ENCODE assay signal across 18 cellular contexts in the genomic region with DNA sequence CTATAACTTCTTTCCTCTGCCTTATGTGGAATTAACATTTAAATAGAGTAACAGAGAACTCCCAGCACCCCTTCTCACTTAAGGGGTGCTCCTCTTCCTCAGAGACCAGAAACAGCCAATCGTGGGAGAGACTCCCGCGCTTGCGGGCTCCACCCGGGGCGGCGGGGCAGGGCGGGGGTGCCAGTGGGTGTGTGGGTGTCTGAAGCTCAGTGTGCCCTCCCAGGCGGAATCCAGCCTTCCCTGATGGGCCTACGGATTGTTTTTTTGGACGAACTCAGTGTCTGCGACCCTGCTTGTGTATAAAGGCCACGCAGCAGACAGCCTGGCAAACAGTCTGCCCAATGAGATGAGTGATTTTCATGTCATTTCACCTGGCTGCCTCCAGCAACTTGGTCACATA. TPM values are rescaled to one million over a fixed set of nuclear protein-coding genes. Genes with fewer than 3 reads are reported as not detected.
DNase-seq lines count a peak whose midpoint lies in the region; ATAC-seq and TF ChIP-seq lines count a peak whose summit lies in the region.
"Had no signal": no experiment of that assay in that cellular context is flagged by ENCODE, and none has a peak within 500 bp of the region (broad histone marks: within the 10 kb centered on the region; RNA-seq: fewer than 3 reads in every experiment).

No MANE protein-coding gene starts in this region.

- H3K4me3 ChIP-seq in HUES48 (ENCODE audit: low read depth, low read length): 0 out of 2 replicates have a peak overlapping the region, but pooled peaks have one; percentile 31
- no peak overlapping the region for H3K4me3 ChIP-seq in neutrophil (ENCODE audit: low read depth in 1 of 2, low read length in 1 of 2)

- H3K4me1 ChIP-seq in HUES48 (ENCODE audit: control insufficient read depth, insufficient read depth, low read length) (peaks cover 65% of the 10 kb centered on the region), neutrophil (ENCODE audit: control insufficient read depth in 1 of 2, insufficient read depth in 1 of 2, low read depth in 1 of 2, low read length in 1 of 2) (peaks cover 22 to 29% of the 10 kb centered on the region in 2 experiments)

- H3K9ac ChIP-seq in HUES48 (ENCODE audit: low read depth, low read length): no peak overlapping the region
- H3K9ac ChIP-seq: SK-N-SH had no signal

- H3K27ac ChIP-seq in CD4-positive, alpha-beta T cell (ENCODE audit: low read depth, low read length): no peak overlapping the region
- peak overlapping the region; percentile 92 for H3K27ac ChIP-seq in HUES48 (ENCODE audit: low read depth, low read length)
- peak overlapping the region; percentile 12 for H3K27ac ChIP-seq in neutrophil

- H3K36me3 ChIP-seq in HUES48 (ENCODE audit: control insufficient read depth, insufficient read depth, low read length): peaks cover 75% of the 10 kb centered on the region
- H3K36me3 ChIP-seq in neutrophil: peaks cover 7% of the 10 kb centered on the region

- TF ChIP-seq CTCF in CD4-positive, alpha-beta T cell (IDR thresholded peaks at IDR 0.05): no peak
- no peak for TF ChIP-seq CTCF in neutrophil (IDR thresholded peaks at IDR 0.05)
- no peak for TF ChIP-seq CTCF in GM10248 (IDR thresholded peaks at IDR 0.05; ENCODE audit: control extremely low read depth, extremely low read depth, low read depth, missing control alignments)

- H3K9me3 Mint-ChIP-seq in CD4-positive, alpha-beta T cell: no peaks in the 10 kb centered on the region
- no peaks in the 10 kb centered on the region for H3K9me3 Mint-ChIP-seq in dendritic cell treated with granulocyte-macrophage colony-stimulating factor and Interleukin-4, amounts not matched to agents 40 ng/mL and 50 ng/mL, for 4 days

- ATAC-seq in CD4-positive, alpha-beta T cell (ENCODE audit: poor library complexity): no peak
- no peak for ATAC-seq in HG02610 (IDR thresholded peaks at IDR 0.05; ENCODE audit: unreplicated experiment)

- POLR2A ChIA-PET in CD4-positive, alpha-beta T cell (lab: Charles Lee): no interaction called here
- POLR2A ChIA-PET in GM10248 (lab: Yijun Ruan, JAX): no interaction called here

- no peaks in the 10 kb centered on the region for H3K9me3 ChIP-seq in CD4-positive, alpha-beta T cell (ENCODE audit: control insufficient read depth, low read length)
- H3K9me3 ChIP-seq in HUES48 (ENCODE audit: control insufficient read depth, insufficient read depth, low read length): no peaks in the 10 kb centered on the region
- H3K9me3 ChIP-seq in neutrophil: no peaks in the 10 kb centered on the region
- H3K9me3 ChIP-seq: SK-N-SH had no signal

- peaks cover 57% of the 10 kb centered on the region for H3K36me3 Mint-ChIP-seq in CD4-positive, alpha-beta T cell (ENCODE audit: low read depth)
- peaks cover 76% of the 10 kb centered on the region for H3K36me3 Mint-ChIP-seq in dendritic cell treated with granulocyte-macrophage colony-stimulating factor and Interleukin-4, amounts not matched to agents 40 ng/mL and 50 ng/mL, for 4 days (ENCODE audit: low read depth)

- intact Hi-C loops in CD4-positive, alpha-beta T cell (cut with DNase I, micrococcal nuclease): no loop called here
- intact Hi-C loops in dendritic cell treated with granulocyte-macrophage colony-stimulating factor and Interleukin-4, amounts not matched to agents 40 ng/mL and 50 ng/mL, for 4 days (cut with micrococcal nuclease): loop anchor here (10.0 kb wide), 1 partner anchor 182 kb away; no protein-coding TSS in a partner anchor

- no peaks in the 10 kb centered on the region for H3K27me3 Mint-ChIP-seq in CD4-positive, alpha-beta T cell
- H3K27me3 Mint-ChIP-seq in dendritic cell treated with granulocyte-macrophage colony-stimulating factor and Interleukin-4, amounts not matched to agents 40 ng/mL and 50 ng/mL, for 4 days: no peaks in the 10 kb centered on the region

- no peak for DNase-seq in CD4-positive, alpha-beta T cell
- DNase-seq in AG20443 (ENCODE audit: low spot score): no peak
- no peak for DNase-seq in GM10248 (ENCODE audit: extremely low spot score)
- no peak for DNase-seq in amygdala (lab: John Stamatoyannopoulos, UW)
- DNase-seq: ACHN, DMS79 treated with DMSO at 0.1 percent for 48 hours, IMR-90, NCI-H1417 treated with DMSO at 0.1 percent for 48 hours, NCI-H2029, NCI-H2171, NCI-H446, NCI-H69, SHP77, SK-N-SH had no signal

- no peak overlapping the region for H3K4me3 Mint-ChIP-seq in CD4-positive, alpha-beta T cell
- no peak overlapping the region for H3K4me3 Mint-ChIP-seq in dendritic cell treated with granulocyte-macrophage colony-stimulating factor and Interleukin-4, amounts not matched to agents 40 ng/mL and 50 ng/mL, for 4 days

- CTCF ChIA-PET in CD4-positive, alpha-beta T cell (lab: Charles Lee): no interaction called here
- CTCF ChIA-PET in GM10248 (lab: Yijun Ruan, JAX): interaction anchor here (0.6 to 1.6 kb wide), 3 partner anchors 10 to 174 kb away, joined by 3 to 6 read pairs (median 3); no protein-coding TSS in a partner anchor

- H3K4me1 Mint-ChIP-seq in CD4-positive, alpha-beta T cell (ENCODE audit: low read depth): peaks cover 37% of the 10 kb centered on the region
- H3K4me1 Mint-ChIP-seq in dendritic cell treated with granulocyte-macrophage colony-stimulating factor and Interleukin-4, amounts not matched to agents 40 ng/mL and 50 ng/mL, for 4 days (ENCODE audit: low read depth): peaks cover 71% of the 10 kb centered on the region

- H3K27me3 ChIP-seq in CD4-positive, alpha-beta T cell (ENCODE audit: control insufficient read depth, insufficient read depth, low read length): no peaks in the 10 kb centered on the region
- H3K27me3 ChIP-seq in HUES48 (ENCODE audit: control insufficient read depth, insufficient read depth, low read length): no peaks in the 10 kb centered on the region
- no peaks in the 10 kb centered on the region for H3K27me3 ChIP-seq in neutrophil

- H3K27ac Mint-ChIP-seq in CD4-positive, alpha-beta T cell: peak overlapping the region; percentile 82
- H3K27ac Mint-ChIP-seq in dendritic cell treated with granulocyte-macrophage colony-stimulating factor and Interleukin-4, amounts not matched to agents 40 ng/mL and 50 ng/mL, for 4 days: peak overlapping the region; percentile 11

RNA-seq across cellular contexts. Expression of gene RCC2, which starts 6.2 kb away (rescaled TPM):
- total RNA-seq in CD4-positive, alpha-beta T cell: 10 to 100 TPM; 20.1 to 21.0 TPM
